10 cellular contexts compared by ENCODE assay signal in genomic region chr14:58752782-58753181, GRCh38.
DNase-seq lines count a peak whose midpoint lies in the region; ATAC-seq and TF ChIP-seq lines count a peak whose summit lies in the region.
"Had no signal": no experiment of that assay in that cellular context is flagged by ENCODE, and none has a peak within 500 bp of the region (broad histone marks: within the 10 kb centered on the region; RNA-seq: fewer than 3 reads in every experiment).

No MANE protein-coding gene starts in this region.

- H3K27ac ChIP-seq in left lung (peak overlapping the region; percentile 46 to 69), stomach (peak overlapping the region; percentile 47 to 85 (median 72))

- H3K4me1 ChIP-seq in left lung, result peaks cover 14 to 46% of the 10 kb centered on the region in 2 donors
- peaks cover 21 to 83% (median 56%) of the 10 kb centered on the region in 4 donors for H3K4me1 ChIP-seq in stomach

- H3K4me3 ChIP-seq in NB4 (ENCODE audit: low read depth, low read length) (no peak overlapping the region), left lung (no peak overlapping the region), stomach (no peak overlapping the region)

- DNase-seq in NB4 (ENCODE audit: low read depth) (peak; percentile 45), cerebellar cortex (ENCODE audit: low spot score) (peak; percentile 75), left lung (peak; percentile 84 to 90), stomach (peak; percentile 90), COLO829 (ENCODE audit: low spot score) (no peak), immature natural killer cell (no peak)
- DNase-seq in activated naive CD4-positive, alpha-beta T cell treated with anti-CD3 and anti-CD28 coated beads, Interleukin-2, amount 50 U/mL, for 72 hours (ENCODE audit: low spot score in 2 of 2), result no peak
- no peak for DNase-seq in activated naive CD4-positive, alpha-beta T cell (lab: John Stamatoyannopoulos, UW)
- DNase-seq: SW 1271 had no signal

- no peaks in the 10 kb centered on the region for H3K27me3 Mint-ChIP-seq in immature natural killer cell (ENCODE audit: low read depth in 3 of 3)

- no peaks in the 10 kb centered on the region for H3K9me3 Mint-ChIP-seq in activated naive CD4-positive, alpha-beta T cell treated with anti-CD3 and anti-CD28 coated beads, Interleukin-2, amount 50 U/mL, for 72 hours
- H3K9me3 Mint-ChIP-seq in immature natural killer cell, result peaks cover 0 to 2% (median 0%) of the 10 kb centered on the region in 6 donors
- H3K9me3 Mint-ChIP-seq: central memory CD8-positive, alpha-beta T cell had no signal

- H3K36me3 ChIP-seq in left lung (no peaks in the 10 kb centered on the region), stomach (no peaks in the 10 kb centered on the region)

- H3K27ac Mint-ChIP-seq in activated naive CD4-positive, alpha-beta T cell treated with anti-CD3 and anti-CD28 coated beads, Interleukin-2, amount 50 U/mL, for 72 hours, result no peak overlapping the region
- no peak overlapping the region for H3K27ac Mint-ChIP-seq in immature natural killer cell

- no peaks in the 10 kb centered on the region for H3K36me3 Mint-ChIP-seq in activated naive CD4-positive, alpha-beta T cell treated with anti-CD3 and anti-CD28 coated beads, Interleukin-2, amount 50 U/mL, for 72 hours
- no peaks in the 10 kb centered on the region for H3K36me3 Mint-ChIP-seq in immature natural killer cell

- no peak for TF ChIP-seq EP300 in stomach (IDR thresholded peaks at IDR 0.05)

- WGBS in stomach, 5 donors, result 8 to 26% (median 15%) methylated on average over 9 of the region's 9 CpGs

- intact Hi-C loops in left lung (cut with DNase I) (no loop called here), stomach (cut with DNase I; ENCODE audit: low total_unique reads) (no loop called here)

- ATAC-seq in left lung, result peak; percentile 66
- ATAC-seq in activated naive CD4-positive, alpha-beta T cell treated with anti-CD3 and anti-CD28 coated beads, Interleukin-2, amount 50 U/mL, for 72 hours, result no peak

- H3K4me1 Mint-ChIP-seq in immature natural killer cell, result peaks cover 6 to 16% of the 10 kb centered on the region in 2 donors

- TF ChIP-seq POLR2A in NB4 (IDR thresholded peaks at IDR 0.05; ENCODE audit: extremely low read depth, insufficient read length) (no peak), stomach (IDR thresholded peaks at IDR 0.05) (no peak)

- H3K4me3 Mint-ChIP-seq in immature natural killer cell, result no peak overlapping the region
- H3K4me3 Mint-ChIP-seq: central memory CD8-positive, alpha-beta T cell had no signal

- H3K9me3 ChIP-seq in left lung (no peaks in the 10 kb centered on the region), stomach (no peaks in the 10 kb centered on the region)

- H3K27me3 ChIP-seq in left lung (no peaks in the 10 kb centered on the region), stomach (no peaks in the 10 kb centered on the region)

- TF ChIP-seq CTCF in NB4 (IDR thresholded peaks at IDR 0.05; ENCODE audit: low read depth, low read length) (no peak), left lung (IDR thresholded peaks at IDR 0.05) (no peak), stomach (IDR thresholded peaks at IDR 0.05) (no peak)

Comparison
In these comparisons a context has a peak if more than half of its experiments do, and no peak if none do; other contexts are left out.
1. DNase-seq: peak in NB4 (single experiment), cerebellar cortex (single experiment), left lung (2 of 2) and stomach (single experiment); none in COLO829 (single experiment), activated naive CD4-positive, alpha-beta T cell treated with anti-CD3 and anti-CD28 coated beads, Interleukin-2, amount 50 U/mL, for 72 hours (0 of 2), immature natural killer cell (0 of 3) and activated naive CD4-positive, alpha-beta T cell (0 of 4).